8 cellular contexts compared by ENCODE assay signal in genomic region chr15:93062628-93063291, GRCh38. TPM values are rescaled to one million over a fixed set of nuclear protein-coding genes. Genes with fewer than 3 reads are reported as not detected.
A peak's percentile ranks its signal among the peaks of the same experiment; 100 is the strongest.
DNase-seq lines count a peak whose midpoint lies in the region; ATAC-seq and TF ChIP-seq lines count a peak whose summit lies in the region.
"Not testable (repeated sequence)": the region's sequence is repeated elsewhere in the genome, so short reads cannot be mapped to it uniquely, and the experiment has no call there.
"Had no signal": no experiment of that assay in that cellular context is flagged by ENCODE, and none has a peak within 500 bp of the region (broad histone marks: within the 10 kb centered on the region; RNA-seq: fewer than 3 reads in every experiment).

No MANE protein-coding gene starts in this region.

- not testable (repeated sequence) for H4K8ac ChIP-seq in neuronal stem cell (ENCODE audit: low read depth, low read length)

- peak; percentile 2; the same call in 1 of the 2 replicates for ATAC-seq in WTC11
- ATAC-seq in Right ventricle myocardium superior (ENCODE audit: poor library complexity), result peak; percentile 57

- H3K36me3 ChIP-seq in HUES6 (ENCODE audit: control insufficient read depth, insufficient read depth, low read length) (peaks cover 19% of the 10 kb centered on the region), endodermal cell (ENCODE audit: control insufficient read depth, insufficient read depth, low read length) (peaks cover 52% of the 10 kb centered on the region), iPS-20b (ENCODE audit: insufficient read depth, low read depth, low read length) (peaks cover 44% of the 10 kb centered on the region), neuronal stem cell (replicated peaks in 1 of 2; ENCODE audit: control insufficient read depth in 2 of 2, insufficient read depth in 2 of 2, low read length in 2 of 2) (peaks cover 42 to 88% of the 10 kb centered on the region in 2 donors)

- TF ChIP-seq CTCF in WTC11 (IDR thresholded peaks at IDR 0.05); endodermal cell (conservative IDR thresholded peaks at IDR 0.05): not testable (repeated sequence)

- not testable (repeated sequence) for H2BK5ac ChIP-seq in neuronal stem cell (ENCODE audit: low read length)

- H2AK5ac ChIP-seq in neuronal stem cell (ENCODE audit: low read depth, low read length), result not testable (repeated sequence)

- not testable (repeated sequence) for H3K9me3 Mint-ChIP-seq in WTC11, endodermal cell

- H3K36me3 Mint-ChIP-seq in WTC11 (peaks cover 12% of the 10 kb centered on the region), endodermal cell (ENCODE audit: low read depth) (peaks cover 53% of the 10 kb centered on the region)

- CTCF ChIA-PET in WTC11 (lab: Charles Lee), result interaction anchor here (1.6 kb wide), 1 partner anchor 117 kb away, joined by 3 read pairs; no protein-coding TSS in a partner anchor

- not testable (repeated sequence) for DNase-seq in WTC11 (ENCODE audit: low spot score); endodermal cell; neuronal stem cell (ENCODE audit: low spot score)
- DNase-seq in Right ventricle myocardium superior, result peak; percentile 27
- peak; percentile 7 for DNase-seq in superior temporal gyrus (ENCODE audit: extremely low spot score)

- H3K4me1 Mint-ChIP-seq in WTC11 (peaks cover 85% of the 10 kb centered on the region), endodermal cell (peaks cover 61% of the 10 kb centered on the region)

- H2BK12ac ChIP-seq in neuronal stem cell (ENCODE audit: low read length), result not testable (repeated sequence)

- not testable (repeated sequence) for H3K14ac ChIP-seq in neuronal stem cell (ENCODE audit: low read length)

- not testable (repeated sequence) for H3K9me3 ChIP-seq in HUES6 (ENCODE audit: control insufficient read depth, insufficient read depth, low read depth, low read length); endodermal cell (ENCODE audit: control insufficient read depth, low read length); iPS-20b (ENCODE audit: insufficient read depth, low read depth, low read length); neuronal stem cell (replicated peaks in 1 of 2; ENCODE audit: control insufficient read depth in 2 of 2, insufficient read depth in 1 of 2, low read depth in 1 of 2, low read length in 2 of 2)

- H3K4ac ChIP-seq in neuronal stem cell (ENCODE audit: low read length), result not testable (repeated sequence)

- not testable (repeated sequence) for H3K27me3 ChIP-seq in HUES6 (ENCODE audit: control insufficient read depth, insufficient read depth, low read length); endodermal cell (ENCODE audit: control insufficient read depth, insufficient read depth, low read length, poor library complexity, severe bottlenecking); iPS-20b (ENCODE audit: insufficient read depth, low read length); neuronal stem cell (ENCODE audit: control insufficient read depth in 3 of 3, insufficient read depth in 3 of 3, low read depth in 1 of 3, low read length in 3 of 3)

- POLR2A ChIA-PET in WTC11 (lab: Charles Lee), result not testable (repeated sequence)

- H3K27ac Mint-ChIP-seq in WTC11 (peak overlapping the region; percentile 100), endodermal cell (peak overlapping the region; percentile 74)

- H3K4me3 Mint-ChIP-seq in WTC11, result peak overlapping the region; percentile 64
- peak overlapping the region; percentile 16 for H3K4me3 Mint-ChIP-seq in endodermal cell

- H2BK120ac ChIP-seq in neuronal stem cell (ENCODE audit: low read depth, low read length), result not testable (repeated sequence)

- H2AFZ ChIP-seq in neuronal stem cell (ENCODE audit: low read length), result not testable (repeated sequence)

- H2BK15ac ChIP-seq in neuronal stem cell (ENCODE audit: low read length), result not testable (repeated sequence)

- H3K4me1 ChIP-seq in HUES6 (ENCODE audit: control insufficient read depth, insufficient read depth, low read length) (peaks cover 64% of the 10 kb centered on the region), endodermal cell (ENCODE audit: control insufficient read depth, insufficient read depth, low read length) (peaks cover 28% of the 10 kb centered on the region), iPS-20b (ENCODE audit: insufficient read depth, low read length) (peaks cover 47% of the 10 kb centered on the region; the same call in 1 of the 2 replicates), neuronal stem cell (ENCODE audit: control insufficient read depth in 2 of 2, insufficient read depth in 1 of 2, low read depth in 1 of 2, low read length in 2 of 2) (peaks cover 39 to 59% of the 10 kb centered on the region in 2 donors)

- H3K27ac ChIP-seq in HUES6 (ENCODE audit: low read depth, low read length), result peak overlapping the region; percentile 40; the same call in 1 of the 2 replicates
- H3K27ac ChIP-seq in endodermal cell (ENCODE audit: low read depth, low read length), result peak overlapping the region; percentile 68
- H3K27ac ChIP-seq in iPS-20b (ENCODE audit: low read length), result peak overlapping the region; percentile 78
- H3K27ac ChIP-seq in neuronal stem cell (replicated peaks; ENCODE audit: low read length), result peak overlapping the region; percentile 67

- intact Hi-C loops in Right ventricle myocardium superior (cut with DNase I), result not testable (repeated sequence)

- WGBS in endodermal cell (ENCODE audit: insufficient coverage in 1 of 2, insufficient read length in 1 of 2), 2 experiments, result 67 to 70% methylated on average over 6 to 11 of the region's 14 CpGs
- WGBS in neuronal stem cell (ENCODE audit: extremely low coverage in 2 of 2, insufficient read length in 2 of 2, insufficient replicate concordance in 1 of 2), 2 donors, result no CpG with 5 or more reads among the region's 14 CpGs

- H3K4me2 ChIP-seq in neuronal stem cell (ENCODE audit: insufficient read depth, low read length, poor library complexity, severe bottlenecking), result not testable (repeated sequence)

- 0 out of 2 replicates have a peak overlapping the region, but pooled peaks have one; percentile 7 for H3K4me3 ChIP-seq in HUES6 (ENCODE audit: low read depth, low read length)
- not testable (repeated sequence) for H3K4me3 ChIP-seq in endodermal cell (ENCODE audit: low read length); neuronal stem cell (ENCODE audit: low read length in 2 of 2)
- H3K4me3 ChIP-seq in iPS-20b (ENCODE audit: low read length), result peak overlapping the region; percentile 30; the same call in 1 of the 2 replicates

- peaks cover 24% of the 10 kb centered on the region for H3K79me1 ChIP-seq in neuronal stem cell (ENCODE audit: low read depth, low read length)

- H3K9ac ChIP-seq in HUES6 (ENCODE audit: low read length), result peak overlapping the region; percentile 51
- not testable (repeated sequence) for H3K9ac ChIP-seq in endodermal cell (ENCODE audit: extremely low read depth, low read length, poor library complexity, severe bottlenecking)
- H3K9ac ChIP-seq in iPS-20b (ENCODE audit: low read depth, low read length), result peak overlapping the region; percentile 60; the same call in 1 of the 2 replicates
- H3K9ac ChIP-seq in neuronal stem cell (ENCODE audit: low read depth, low read length, poor library complexity), result peak overlapping the region; percentile 44

- H3K18ac ChIP-seq in neuronal stem cell (ENCODE audit: low read length), result peak overlapping the region; percentile 66

- H4K91ac ChIP-seq in neuronal stem cell (ENCODE audit: low read depth, low read length, poor library complexity), result not testable (repeated sequence)

- H3K27me3 Mint-ChIP-seq in WTC11 (ENCODE audit: low read depth); endodermal cell (ENCODE audit: insufficient read depth): not testable (repeated sequence)

- not testable (repeated sequence) for H3K23ac ChIP-seq in neuronal stem cell (ENCODE audit: low read depth, low read length, poor library complexity)

RNA-seq across cellular contexts. Expression of gene RGMA, which starts 26.3 kb away (rescaled TPM):
- total RNA-seq in WTC11 (2021) (36.9 to 47.2 TPM (median 37.7 TPM) in 3 replicates), endodermal cell (10 to 100 TPM; 37.7 to 67.1 TPM), Right ventricle myocardium superior (25.0 TPM)
- 64.3 TPM for polyA plus RNA-seq in endodermal cell (2013, experiment 1 of 2)
- polyA plus RNA-seq in endodermal cell (2013, experiment 2 of 2), result 48.1 TPM
- polyA plus RNA-seq in neuronal stem cell (2013, experiment 1 of 2), result 196 TPM
- 194 TPM for polyA plus RNA-seq in neuronal stem cell (2013, experiment 2 of 2)
- total RNA-seq: CD4-positive, alpha-beta memory T cell had no signal
- polyA plus RNA-seq: CD4-positive, alpha-beta memory T cell had no signal
